Comparison of ENCODE assay signal across 31 cellular contexts in the genomic region with DNA sequence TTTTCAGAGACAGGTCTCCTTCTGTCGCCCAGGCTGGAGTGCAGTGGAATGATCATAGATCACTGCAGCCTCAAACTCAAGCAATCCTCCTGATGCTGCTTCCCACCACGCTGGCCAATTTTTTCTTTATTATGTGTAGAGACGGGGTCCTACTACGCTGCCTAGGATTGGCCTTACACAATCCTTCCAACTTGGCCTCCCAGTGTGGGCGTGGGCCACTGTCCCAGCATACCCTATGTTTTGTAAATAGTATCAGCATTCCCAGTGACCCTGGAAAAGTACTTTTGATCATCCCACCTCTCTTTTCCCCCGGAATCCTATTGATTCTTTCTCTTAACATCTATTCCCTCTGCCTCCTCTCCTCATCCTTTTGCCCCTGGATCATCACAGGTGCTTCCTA. TPM values are rescaled to one million over a fixed set of nuclear protein-coding genes. Genes with fewer than 3 reads are reported as not detected.
"Had no signal": no experiment of that assay in that cellular context is flagged by ENCODE, and none has a peak within 500 bp of the region (broad histone marks: within the 10 kb centered on the region; RNA-seq: fewer than 3 reads in every experiment).

No MANE protein-coding gene starts in this region.

- H3K36me3 ChIP-seq: stomach, suprapubic skin, thoracic aorta, thyroid gland, tibial artery, tibial nerve, transverse colon, upper lobe of left lung, upper lobe of right lung, uterus, vagina had no signal

- H3K9me3 ChIP-seq: stomach, suprapubic skin, testis, thoracic aorta, thyroid gland, tibial artery, tibial nerve, transverse colon, upper lobe of left lung, upper lobe of right lung, uterus, vagina had no signal

- FAIRE-seq: urothelium cell line had no signal

- DNase-seq: stimulated activated CD4-positive, alpha-beta T cell treated with anti-CD3 and anti-CD28 coated beads, Interleukin-2, amount 100 ng/mL, for 48 hours; stimulated activated CD4-positive, alpha-beta T cell treated with anti-CD3 and anti-CD28 coated beads, Interleukin-4, amount 100 ng/mL, for 1 hour; stimulated activated CD4-positive, alpha-beta T cell treated with anti-CD3 and anti-CD28 coated beads, Interleukin-4, amount 100 ng/mL, for 24 hours; stimulated activated CD4-positive, alpha-beta T cell treated with anti-CD3 and anti-CD28 coated beads, Interleukin-4, amount 100 ng/mL, for 4 hours; stimulated activated CD8-positive, alpha-beta memory T cell treated with anti-CD3 and anti-CD28 coated beads, Interleukin-4, amount 100 ng/mL, for 48 hours; stimulated activated naive B cell treated with anti-CD40 and anti-IgM and Interleukin-4, amounts not matched to agents 10 μg/mL and 1 μg/mL and 100 μg/mL, for 72 hours; stimulated activated naive CD4-positive, alpha-beta T cell; stimulated activated naive CD4-positive, alpha-beta T cell treated with Interleukin-2 at 50 U/mL for 16 hours; stimulated activated naive CD8-positive, alpha-beta T cell treated with anti-CD3 and anti-CD28 coated beads, Interleukin-15, amount 100 ng/mL, for 72 hours; stimulated activated naive CD8-positive, alpha-beta T cell treated with anti-CD3 and anti-CD28 coated beads, Interleukin-15, Interleukin-2, amounts not matched to agents 100 U/mL and 50 U/mL, for 24 hours; stomach; substantia nigra; testis; thyroid gland; tibial artery; transverse colon; trophoblast cell; upper lobe of left lung; upper lobe of right lung; uterus had no signal

- H3K4me3 ChIP-seq: stomach, suprapubic skin, testis, thoracic aorta, thyroid gland, tibial artery, tibial nerve, transverse colon, upper lobe of left lung, upper lobe of right lung, uterus, vagina had no signal

- H3K27ac ChIP-seq: stomach, suprapubic skin, testis, thoracic aorta, thyroid gland, tibial artery, tibial nerve, transverse colon, upper lobe of left lung, upper lobe of right lung, uterus, vagina had no signal

- H3K27me3 ChIP-seq: stomach, testis, thyroid gland, tibial nerve, transverse colon, vagina had no signal

- H3K4me1 ChIP-seq: stomach, suprapubic skin, testis, thyroid gland, tibial artery, tibial nerve, transverse colon, upper lobe of left lung, upper lobe of right lung, uterus, vagina had no signal

- ATAC-seq: stimulated activated effector memory CD8-positive, alpha-beta T cell treated with anti-CD3 and anti-CD28 coated beads, Interleukin-12 subunit alpha, Interleukin-12 subunit beta, amount 100 ng/mL, for 72 hours; stimulated activated memory B cell treated with anti-CD40 and anti-IgM and Interleukin-4, amounts not matched to agents 10 μg/mL and 1 μg/mL and 100 μg/mL, for 72 hours; stimulated activated naive B cell treated with anti-CD40 and anti-IgM and Interleukin-4, amounts not matched to agents 10 μg/mL and 1 μg/mL and 100 μg/mL, for 72 hours; stimulated activated naive CD8-positive, alpha-beta T cell treated with anti-CD3 and anti-CD28 coated beads, Interleukin-15, amount 100 ng/mL, for 72 hours; stimulated activated naive CD8-positive, alpha-beta T cell treated with anti-CD3 and anti-CD28 coated beads, Interleukin-15, Interleukin-2, amounts not matched to agents 100 U/mL and 50 U/mL, for 24 hours; upper lobe of right lung had no signal

RNA-seq across cellular contexts. Expression of gene SLC28A2, which starts 36.9 kb away (rescaled TPM):
- total RNA-seq: subcutaneous adipose tissue, suprapubic skin, temporal lobe, thoracic aorta, thyroid gland, tibial nerve, ureter, urinary bladder, uterus, vagina had no signal
- polyA plus RNA-seq: urinary bladder had no signal
